In genomic region chr10:104139221-104139620, GRCh38 we compare ENCODE assay signal across 14 cellular contexts. TPM values are rescaled to one million over a fixed set of nuclear protein-coding genes. Genes with fewer than 3 reads are reported as not detected.
DNase-seq lines count a peak whose midpoint lies in the region; ATAC-seq and TF ChIP-seq lines count a peak whose summit lies in the region.
"Had no signal": no experiment of that assay in that cellular context is flagged by ENCODE, and none has a peak within 500 bp of the region (broad histone marks: within the 10 kb centered on the region; RNA-seq: fewer than 3 reads in every experiment).

No MANE protein-coding gene starts in this region.

- H3K4me3 Mint-ChIP-seq in osteocyte (ENCODE audit: unreplicated experiment), result no peak overlapping the region
- H3K4me3 Mint-ChIP-seq: activated B cell treated with CpG ODN at 0.5 μM for 24 hours; activated naive CD8-positive, alpha-beta T cell; stimulated activated effector memory CD8-positive, alpha-beta T cell treated with anti-CD3 and anti-CD28 coated beads, Interleukin-12 subunit alpha, Interleukin-12 subunit beta, amount 100 ng/mL, for 72 hours had no signal

- CTCF ChIA-PET in SK-N-SH (lab: Yijun Ruan, JAX), result interaction anchor here (0.8 to 2.7 kb wide), 2 partner anchors 12 to 439 kb away, joined by 3 to 10 read pairs; no protein-coding TSS in a partner anchor

- TF ChIP-seq CTCF in SK-N-SH (IDR thresholded peaks at IDR 0.05) (peak; percentile 45), astrocyte of the cerebellum (IDR thresholded peaks at IDR 0.05; ENCODE audit: low read depth, low read length, missing control alignments) (peak; percentile 30), osteocyte (IDR thresholded peaks at IDR 0.05) (peak; percentile 45)

- no peaks in the 10 kb centered on the region for H3K36me3 Mint-ChIP-seq in osteocyte (ENCODE audit: unreplicated experiment)
- H3K36me3 Mint-ChIP-seq: activated naive CD8-positive, alpha-beta T cell; stimulated activated effector memory CD8-positive, alpha-beta T cell treated with anti-CD3 and anti-CD28 coated beads, Interleukin-12 subunit alpha, Interleukin-12 subunit beta, amount 100 ng/mL, for 72 hours had no signal

- no peak overlapping the region for H3K9ac ChIP-seq in SK-N-SH
- H3K9ac ChIP-seq: BLaER1 treated with 17β-estradiol and CSF1 and Interleukin-3, amounts not matched to agents 10 nM and 100 nM had no signal

- no peak overlapping the region for H2AFZ ChIP-seq in SK-N-SH (ENCODE audit: low read depth)

- no peaks in the 10 kb centered on the region for H3K9me3 ChIP-seq in SK-N-SH
- H3K9me3 ChIP-seq: BLaER1 treated with 17β-estradiol and CSF1 and Interleukin-3, amounts not matched to agents 10 nM and 100 nM had no signal

- H3K4me3 ChIP-seq in SK-N-SH (ENCODE audit: low read depth in 2 of 2, low read length in 1 of 2) (no peak overlapping the region), astrocyte of the cerebellum (ENCODE audit: low read depth, low read length) (no peak overlapping the region)
- H3K4me3 ChIP-seq: BLaER1 treated with 17β-estradiol and CSF1 and Interleukin-3, amounts not matched to agents 10 nM and 100 nM; skin epidermis had no signal

- peak; percentile 13 for DNase-seq in SK-N-SH
- DNase-seq in astrocyte of the cerebellum (ENCODE audit: low read depth), result no peak
- DNase-seq in osteocyte (ENCODE audit: extremely low spot score, unreplicated experiment), result no peak
- DNase-seq in LoVo (ENCODE audit: low spot score), result no peak
- DNase-seq in activated T-cell treated with anti-CD3 and anti-CD28 coated beads, Interleukin-2, amount 50 U/mL, for 48 hours, result no peak
- no peak for DNase-seq in SIG-M5 treated with dmso at 0.1 percent for 504 hours (lab: John Stamatoyannopoulos, UW; ENCODE audit: unreplicated experiment)
- DNase-seq: activated B cell treated with CpG ODN at 0.5 μM for 24 hours had no signal

- no peaks in the 10 kb centered on the region for H3K36me3 ChIP-seq in SK-N-SH (replicated peaks in 1 of 2; ENCODE audit: control insufficient read depth in 1 of 2, insufficient read depth in 2 of 2, low read length in 1 of 2)
- H3K36me3 ChIP-seq: BLaER1 treated with 17β-estradiol and CSF1 and Interleukin-3, amounts not matched to agents 10 nM and 100 nM had no signal

- 68% methylated on average over 5 of the region's 5 CpGs for WGBS in SK-N-SH (ENCODE audit: low lambda C conversion rate)

- H3K4me2 ChIP-seq in SK-N-SH, result no peak overlapping the region
- H3K4me2 ChIP-seq: BLaER1 treated with 17β-estradiol and CSF1 and Interleukin-3, amounts not matched to agents 10 nM and 100 nM had no signal

- no peaks in the 10 kb centered on the region for H3K27me3 ChIP-seq in SK-N-SH (ENCODE audit: insufficient read depth)
- H3K27me3 ChIP-seq: BLaER1 treated with 17β-estradiol and CSF1 and Interleukin-3, amounts not matched to agents 10 nM and 100 nM had no signal

- in situ Hi-C loops in astrocyte of the cerebellum (cut with HindIII; ENCODE audit: low sequenced_read_pairs), result no loop called here

- peaks cover 51% of the 10 kb centered on the region for H3K27me3 Mint-ChIP-seq in osteocyte (ENCODE audit: unreplicated experiment)

- H3K27ac Mint-ChIP-seq in osteocyte (ENCODE audit: unreplicated experiment), result no peak overlapping the region
- H3K27ac Mint-ChIP-seq: activated B cell treated with CpG ODN at 0.5 μM for 24 hours; activated naive CD8-positive, alpha-beta T cell; stimulated activated effector memory CD8-positive, alpha-beta T cell treated with anti-CD3 and anti-CD28 coated beads, Interleukin-12 subunit alpha, Interleukin-12 subunit beta, amount 100 ng/mL, for 72 hours had no signal

- H3K79me2 ChIP-seq in SK-N-SH (ENCODE audit: insufficient read depth), result no peaks in the 10 kb centered on the region

- H3K9me3 Mint-ChIP-seq in osteocyte (ENCODE audit: unreplicated experiment), result no peaks in the 10 kb centered on the region
- H3K9me3 Mint-ChIP-seq: activated B cell treated with CpG ODN at 0.5 μM for 24 hours; stimulated activated effector memory CD8-positive, alpha-beta T cell treated with anti-CD3 and anti-CD28 coated beads, Interleukin-12 subunit alpha, Interleukin-12 subunit beta, amount 100 ng/mL, for 72 hours had no signal

- H4K20me1 ChIP-seq in SK-N-SH (ENCODE audit: insufficient read depth), result no peaks in the 10 kb centered on the region
- H4K20me1 ChIP-seq: BLaER1 treated with 17β-estradiol and CSF1 and Interleukin-3, amounts not matched to agents 10 nM and 100 nM had no signal

- no peaks in the 10 kb centered on the region for H3K4me1 ChIP-seq in SK-N-SH (ENCODE audit: control insufficient read depth in 1 of 2, insufficient read depth in 2 of 2, low read depth in 1 of 2, low read length in 1 of 2)
- H3K4me1 ChIP-seq: BLaER1 treated with 17β-estradiol and CSF1 and Interleukin-3, amounts not matched to agents 10 nM and 100 nM had no signal

- no peaks in the 10 kb centered on the region for H3K9me2 ChIP-seq in SK-N-SH

- TF ChIP-seq RAD21 in SK-N-SH (IDR thresholded peaks at IDR 0.05; ENCODE audit: low read length) (no peak; the same call in 1 of the 2 replicates), Ishikawa (IDR thresholded peaks at IDR 0.05; ENCODE audit: low read depth) (peak; percentile 56)

- no peak for ATAC-seq in SK-N-SH treated with all-trans-retinoic acid at 6 μM for 48 hours
- ATAC-seq: stimulated activated effector memory CD8-positive, alpha-beta T cell treated with anti-CD3 and anti-CD28 coated beads, Interleukin-12 subunit alpha, Interleukin-12 subunit beta, amount 100 ng/mL, for 72 hours had no signal

- no peak overlapping the region for H3K27ac ChIP-seq in SK-N-SH (ENCODE audit: low read depth in 2 of 2, low read length in 1 of 2)
- H3K27ac ChIP-seq: BLaER1 treated with 17β-estradiol and CSF1 and Interleukin-3, amounts not matched to agents 10 nM and 100 nM; epithelial cell of prostate; skin epidermis had no signal

- TF ChIP-seq EP300 in SK-N-SH (IDR thresholded peaks at IDR 0.05; ENCODE audit: borderline replicate concordance in 1 of 2, low read depth in 1 of 2, low read length in 1 of 2) (no peak), Ishikawa (IDR thresholded peaks at IDR 0.05; ENCODE audit: borderline replicate concordance) (no peak)

- no peaks in the 10 kb centered on the region for H3K4me1 Mint-ChIP-seq in osteocyte (ENCODE audit: unreplicated experiment)
- H3K4me1 Mint-ChIP-seq: stimulated activated effector memory CD8-positive, alpha-beta T cell treated with anti-CD3 and anti-CD28 coated beads, Interleukin-12 subunit alpha, Interleukin-12 subunit beta, amount 100 ng/mL, for 72 hours had no signal

- POLR2A ChIA-PET in SK-N-SH (lab: Yijun Ruan, JAX), result no interaction called here

- H3F3A ChIP-seq in SK-N-SH (replicated peaks; ENCODE audit: insufficient read depth), result no peaks in the 10 kb centered on the region

TF ChIP-seq in SK-N-SH, 30 proteins besides CTCF, POLR2A, EP300 and RAD21 (continues in another document):
- TF ChIP-seq SIN3A (IDR thresholded peaks at IDR 0.05; ENCODE audit: borderline replicate concordance, low read depth, low read length) (no peak), USF1 (IDR thresholded peaks at IDR 0.05; ENCODE audit: borderline replicate concordance, low read depth) (no peak), NFIC (IDR thresholded peaks at IDR 0.05; ENCODE audit: borderline replicate concordance) (no peak), TEAD4 (IDR thresholded peaks at IDR 0.05; ENCODE audit: borderline replicate concordance, insufficient read depth) (no peak), SMC3 (IDR thresholded peaks at IDR 0.05; ENCODE audit: low read depth, low read length) (no peak)

TF ChIP-seq in SK-N-SH treated with all-trans-retinoic acid at 6 μM for 48 hours, 23 proteins besides CTCF, POLR2A, EP300 and RAD21 (continues in another document):
- TF ChIP-seq PPARA (CRISPR knock-in tag; IDR thresholded peaks at IDR 0.05; ENCODE audit: borderline replicate concordance) (no peak), TOX (CRISPR knock-in tag; IDR thresholded peaks at IDR 0.05; ENCODE audit: borderline replicate concordance) (no peak), ZFP30 (CRISPR knock-in tag; IDR thresholded peaks at IDR 0.05) (no peak), TCF4 (CRISPR knock-in tag; IDR thresholded peaks at IDR 0.05; ENCODE audit: borderline replicate concordance) (no peak)
- TF ChIP-seq, protein P1, sequence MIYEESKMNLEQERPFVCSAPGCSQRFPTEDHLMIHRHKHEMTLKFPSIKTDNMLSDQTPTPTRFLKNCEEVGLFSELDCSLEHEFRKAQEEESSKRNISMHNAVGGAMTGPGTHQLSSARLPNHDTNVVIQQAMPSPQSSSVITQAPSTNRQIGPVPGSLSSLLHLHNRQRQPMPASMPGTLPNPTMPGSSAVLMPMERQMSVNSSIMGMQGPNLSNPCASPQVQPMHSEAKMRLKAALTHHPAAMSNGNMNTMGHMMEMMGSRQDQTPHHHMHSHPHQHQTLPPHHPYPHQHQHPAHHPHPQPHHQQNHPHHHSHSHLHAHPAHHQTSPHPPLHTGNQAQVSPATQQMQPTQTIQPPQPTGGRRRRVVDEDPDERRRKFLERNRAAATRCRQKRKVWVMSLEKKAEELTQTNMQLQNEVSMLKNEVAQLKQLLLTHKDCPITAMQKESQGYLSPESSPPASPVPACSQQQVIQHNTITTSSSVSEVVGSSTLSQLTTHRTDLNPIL (CRISPR knock-in tag; IDR thresholded peaks at IDR 0.05; ENCODE audit: low read depth), result no peak

TF ChIP-seq in Ishikawa, 13 proteins besides CTCF, POLR2A, EP300 and RAD21:
- no peak for TF ChIP-seq CREB1 (IDR thresholded peaks at IDR 0.05; ENCODE audit: low read depth)

RNA-seq across cellular contexts. Expression of gene SFR1, which starts 17.2 kb away (rescaled TPM):
- polyA plus RNA-seq in SK-N-SH (2012; rRNA removed), result 1.5 and 1.8 TPM in 2 replicates
- polyA plus RNA-seq in SK-N-SH (2012; cell fraction: cytosol; rRNA removed), result 2.4 and 2.9 TPM in 2 replicates
- 0.79 and 1.3 TPM in 2 replicates for polyA plus RNA-seq in SK-N-SH (2012; cell fraction: nucleus; rRNA removed)
- 7.0 and 7.9 TPM in 2 replicates for total RNA-seq in osteocyte

RNA-seq across cellular contexts. Expression of gene COL17A1, which starts 53.5 kb away (rescaled TPM):
- 0.06 and 0.12 TPM in 2 replicates for polyA plus RNA-seq in SK-N-SH (2012; rRNA removed)
- 0.05 and 0.08 TPM in 2 replicates for polyA plus RNA-seq in SK-N-SH (2012; cell fraction: cytosol; rRNA removed)
- polyA plus RNA-seq in SK-N-SH (2012; cell fraction: nucleus; rRNA removed), result 0.21 and 0.29 TPM in 2 replicates
- not detected in 2 replicates for total RNA-seq in osteocyte
- total RNA-seq: activated B cell treated with CpG ODN at 0.5 μM for 24 hours had no signal
